Comparison of ENCODE assay signal across 25 cellular contexts in genomic region chr22:48595511-48595905, GRCh38.
"Had no signal": no experiment of that assay in that cellular context is flagged by ENCODE, and none has a peak within 500 bp of the region (broad histone marks: within the 10 kb centered on the region; RNA-seq: fewer than 3 reads in every experiment).

No MANE protein-coding gene starts in this region.

- H3K27ac ChIP-seq: coronary artery, foreskin keratinocyte, heart right ventricle, left ventricle myocardium inferior, parathyroid adenoma, prostate gland, right lobe of liver, testis, upper lobe of right lung, vagina had no signal

- H3K27me3 ChIP-seq: foreskin keratinocyte, right lobe of liver, testis, tibial nerve, upper lobe of right lung, vagina had no signal

- H3K9ac ChIP-seq: parathyroid adenoma had no signal

- FAIRE-seq: endothelial cell of umbilical vein, islet of Langerhans had no signal

- H3K4me1 Mint-ChIP-seq: endodermal cell; naive B cell; nephron; stimulated activated memory B cell treated with anti-CD40 and anti-IgM and Interleukin-4, amounts not matched to agents 10 μg/mL and 1 μg/mL and 100 μg/mL, for 72 hours; stimulated activated naive CD8-positive, alpha-beta T cell treated with anti-CD3 and anti-CD28 coated beads, Interleukin-15, amount 100 ng/mL, for 72 hours had no signal

- H3K36me3 Mint-ChIP-seq: naive B cell; stimulated activated memory B cell treated with anti-CD40 and anti-IgM and Interleukin-4, amounts not matched to agents 10 μg/mL and 1 μg/mL and 100 μg/mL, for 72 hours had no signal

- H3K4me1 ChIP-seq: foreskin keratinocyte, heart right ventricle, left ventricle myocardium inferior, parathyroid adenoma, prostate gland, right lobe of liver, testis, upper lobe of right lung, vagina had no signal

- H3K9me3 Mint-ChIP-seq: nephron had no signal

- H3K4me3 Mint-ChIP-seq: endodermal cell; naive B cell; nephron; stimulated activated memory B cell treated with anti-CD40 and anti-IgM and Interleukin-4, amounts not matched to agents 10 μg/mL and 1 μg/mL and 100 μg/mL, for 72 hours; stimulated activated naive CD8-positive, alpha-beta T cell treated with anti-CD3 and anti-CD28 coated beads, Interleukin-15, amount 100 ng/mL, for 72 hours had no signal

- H3K36me3 ChIP-seq: heart right ventricle, left ventricle myocardium inferior, prostate gland, right lobe of liver, upper lobe of right lung, vagina had no signal

- H3K27ac Mint-ChIP-seq: endodermal cell; nephron; stimulated activated memory B cell treated with anti-CD40 and anti-IgM and Interleukin-4, amounts not matched to agents 10 μg/mL and 1 μg/mL and 100 μg/mL, for 72 hours; stimulated activated naive CD8-positive, alpha-beta T cell treated with anti-CD3 and anti-CD28 coated beads, Interleukin-15, amount 100 ng/mL, for 72 hours had no signal

- DNase-seq: effector CD4-positive, alpha-beta T cell; endodermal cell; erythroblast; foreskin keratinocyte; heart right ventricle; hypothalamus; left ventricle myocardium inferior; mesenchymal stem cell; midbrain; naive B cell; right lobe of liver; stimulated activated CD4-positive, alpha-beta T cell treated with anti-CD3 and anti-CD28 coated beads, Interleukin-4, amount 100 ng/mL, for 1 hour; stimulated activated naive CD8-positive, alpha-beta T cell treated with anti-CD3 and anti-CD28 coated beads, Interleukin-15, amount 100 ng/mL, for 72 hours; testis; upper lobe of right lung had no signal

- H3K4me3 ChIP-seq: coronary artery, heart right ventricle, left ventricle myocardium inferior, lung, prostate gland, right lobe of liver, testis, tibial nerve, upper lobe of right lung, vagina had no signal

- ATAC-seq: foreskin keratinocyte; heart right ventricle; stimulated activated naive CD8-positive, alpha-beta T cell treated with anti-CD3 and anti-CD28 coated beads, Interleukin-15, amount 100 ng/mL, for 72 hours; upper lobe of right lung had no signal

- H3K9me3 ChIP-seq: prostate gland, right lobe of liver, testis, tibial nerve, upper lobe of right lung, vagina had no signal

- H3K27me3 Mint-ChIP-seq: stimulated activated memory B cell treated with anti-CD40 and anti-IgM and Interleukin-4, amounts not matched to agents 10 μg/mL and 1 μg/mL and 100 μg/mL, for 72 hours; stimulated activated naive CD8-positive, alpha-beta T cell treated with anti-CD3 and anti-CD28 coated beads, Interleukin-15, amount 100 ng/mL, for 72 hours had no signal
